In genomic region chrX:150841466-150842197, GRCh38 we compare ENCODE assay signal across 14 cellular contexts. TPM values are rescaled to one million over a fixed set of nuclear protein-coding genes. Genes with fewer than 3 reads are reported as not detected.
DNase-seq lines count a peak whose midpoint lies in the region; ATAC-seq and TF ChIP-seq lines count a peak whose summit lies in the region.
"Had no signal": no experiment of that assay in that cellular context is flagged by ENCODE, and none has a peak within 500 bp of the region (broad histone marks: within the 10 kb centered on the region; RNA-seq: fewer than 3 reads in every experiment).

No MANE protein-coding gene starts in this region.

- H3K27me3 Mint-ChIP-seq in neural progenitor cell (ENCODE audit: insufficient read depth, low read depth) = no peaks in the 10 kb centered on the region
- H3K27me3 Mint-ChIP-seq: activated B cell treated with CpG ODN at 0.5 μM for 24 hours had no signal

- H3F3A ChIP-seq in neural progenitor cell (ENCODE audit: low read depth) = no peaks in the 10 kb centered on the region

- no peaks in the 10 kb centered on the region for H3K9me3 Mint-ChIP-seq in neural progenitor cell
- H3K9me3 Mint-ChIP-seq: activated B cell treated with CpG ODN at 0.5 μM for 24 hours had no signal

- no peak overlapping the region for H3K4me3 Mint-ChIP-seq in neural progenitor cell
- H3K4me3 Mint-ChIP-seq: activated B cell treated with CpG ODN at 0.5 μM for 24 hours had no signal

- no peaks in the 10 kb centered on the region for H3K27me3 ChIP-seq in osteoblast (ENCODE audit: insufficient read depth, low read length)
- H3K27me3 ChIP-seq in neural progenitor cell = no peaks in the 10 kb centered on the region
- H3K27me3 ChIP-seq: esophagus squamous epithelium, tibial artery had no signal

- H3K4me1 Mint-ChIP-seq in neural progenitor cell = peaks cover 7% of the 10 kb centered on the region
- H3K4me1 Mint-ChIP-seq: activated B cell treated with CpG ODN at 0.5 μM for 24 hours had no signal

- no peak for TF ChIP-seq CTCF in cardiac fibroblast (IDR thresholded peaks at IDR 0.05; ENCODE audit: low read depth, low read length)
- TF ChIP-seq CTCF in osteoblast (IDR thresholded peaks at IDR 0.05; ENCODE audit: extremely low read depth, low read depth, low read length) = no peak
- TF ChIP-seq CTCF in neural progenitor cell (IDR thresholded peaks at IDR 0.05) = no peak

- ATAC-seq in HG02588 (IDR thresholded peaks at IDR 0.05; ENCODE audit: unreplicated experiment) = no peak
- ATAC-seq: left ventricle myocardium superior had no signal

- H3K36me3 ChIP-seq in osteoblast (ENCODE audit: insufficient read depth, low read length) (no peaks in the 10 kb centered on the region), neural progenitor cell (no peaks in the 10 kb centered on the region)
- H3K36me3 ChIP-seq: esophagus squamous epithelium, prostate gland, tibial artery had no signal

- H2AFZ ChIP-seq in osteoblast (ENCODE audit: low read length) = no peak overlapping the region
- no peak overlapping the region for H2AFZ ChIP-seq in neural progenitor cell (replicated peaks)

- no peaks in the 10 kb centered on the region for H3K9me3 ChIP-seq in osteoblast (ENCODE audit: low read depth, low read length)
- no peaks in the 10 kb centered on the region for H3K9me3 ChIP-seq in neural progenitor cell (ENCODE audit: low read depth)
- H3K9me3 ChIP-seq: esophagus squamous epithelium, prostate gland, tibial artery had no signal

- no peak overlapping the region for H3K9ac ChIP-seq in neural progenitor cell

- H3K27ac Mint-ChIP-seq in neural progenitor cell = no peak overlapping the region
- H3K27ac Mint-ChIP-seq: activated B cell treated with CpG ODN at 0.5 μM for 24 hours had no signal

- H4K20me1 ChIP-seq in osteoblast (ENCODE audit: insufficient read depth, low read length) (no peaks in the 10 kb centered on the region), neural progenitor cell (ENCODE audit: low read depth) (no peaks in the 10 kb centered on the region)

- H3K36me3 Mint-ChIP-seq in neural progenitor cell = no peaks in the 10 kb centered on the region

- H3K4me1 ChIP-seq in osteoblast (ENCODE audit: insufficient read depth, low read length) (peaks cover 14% of the 10 kb centered on the region), neural progenitor cell (no peaks in the 10 kb centered on the region)
- H3K4me1 ChIP-seq: esophagus squamous epithelium, prostate gland had no signal

- H3K4me3 ChIP-seq in cardiac fibroblast (replicated peaks in 1 of 2; ENCODE audit: low read depth in 2 of 2, low read length in 2 of 2) = no peak overlapping the region
- no peak overlapping the region for H3K4me3 ChIP-seq in osteoblast (ENCODE audit: insufficient read depth, low read length)
- H3K4me3 ChIP-seq in neural progenitor cell = no peak overlapping the region
- H3K4me3 ChIP-seq: esophagus squamous epithelium, prostate gland, tibial artery had no signal

- DNase-seq in EL (peak; percentile 4), NCI-H460 (ENCODE audit: extremely low read depth, low read depth) (peak; percentile 27), cardiac fibroblast (ENCODE audit: low read depth in 2 of 2) (peak; percentile 47 to 82), osteoblast (ENCODE audit: insufficient read length, low spot score, missing footprints) (peak; percentile 55), neural progenitor cell (ENCODE audit: low spot score) (no peak), iPS-NIHi11 (ENCODE audit: low spot score) (no peak)
- DNase-seq: activated B cell treated with CpG ODN at 0.5 μM for 24 hours; activated T-cell treated with anti-CD3 and anti-CD28 coated beads, Interleukin-2, amount 50 U/mL, for 1 hour; caudate nucleus; esophagus squamous epithelium; left ventricle myocardium superior; tibial artery had no signal

- H3K4me2 ChIP-seq in osteoblast (ENCODE audit: insufficient read depth, low read length) = peak overlapping the region; percentile 41
- H3K4me2 ChIP-seq in neural progenitor cell = no peak overlapping the region

- H3K27ac ChIP-seq in osteoblast (ENCODE audit: low read depth, low read length) = peak overlapping the region; percentile 13
- no peak overlapping the region for H3K27ac ChIP-seq in neural progenitor cell
- H3K27ac ChIP-seq: esophagus squamous epithelium, prostate gland, tibial artery had no signal

- H3K79me2 ChIP-seq in osteoblast (ENCODE audit: insufficient read depth, low read length) = peaks cover 8% of the 10 kb centered on the region
- no peaks in the 10 kb centered on the region for H3K79me2 ChIP-seq in neural progenitor cell (ENCODE audit: low read depth)

RNA-seq across cellular contexts. Expression of gene CD99L2, which starts 56.8 kb away (rescaled TPM):
- 30.8 and 33.3 TPM in 2 replicates for total RNA-seq in NCI-H460 (2014; rRNA removed; shearing (Covaris generic))
- 66.0 and 66.5 TPM in 2 replicates for polyA plus RNA-seq in NCI-H460 (2014; cell fraction: nucleus; rRNA removed)
- total RNA-seq in osteoblast = 79.9 and 85.0 TPM in 2 replicates
- 24.7 and 48.1 TPM in 2 replicates for total RNA-seq in neural progenitor cell (ENCODE audit: low replicate concordance)

Comparison
In these comparisons a context has a peak if more than half of its experiments do, and no peak if none do; other contexts are left out.
1. DNase-seq: peak in EL (single experiment), NCI-H460 (single experiment), cardiac fibroblast (2 of 2) and osteoblast (single experiment); none in neural progenitor cell (single experiment) and iPS-NIHi11 (single experiment).